ENCODE assay signal across 19 cellular contexts in genomic region chr11:112159098-112159761, GRCh38. TPM values are rescaled to one million over a fixed set of nuclear protein-coding genes. Genes with fewer than 3 reads are reported as not detected.
DNase-seq lines count a peak whose midpoint lies in the region; ATAC-seq and TF ChIP-seq lines count a peak whose summit lies in the region.
"Had no signal": no experiment of that assay in that cellular context is flagged by ENCODE, and none has a peak within 500 bp of the region (broad histone marks: within the 10 kb centered on the region; RNA-seq: fewer than 3 reads in every experiment).

No MANE protein-coding gene starts in this region.

- H3K79me2 ChIP-seq in PC-9 (ENCODE audit: low read depth): peaks cover 72% of the 10 kb centered on the region

- H2BK120ac ChIP-seq in neuronal stem cell (ENCODE audit: low read depth, low read length): no peak overlapping the region

- no peaks in the 10 kb centered on the region for H3K9me3 ChIP-seq in breast epithelium
- no peaks in the 10 kb centered on the region for H3K9me3 ChIP-seq in PC-9 (ENCODE audit: insufficient read depth, low read depth)
- no peaks in the 10 kb centered on the region for H3K9me3 ChIP-seq in vagina
- no peaks in the 10 kb centered on the region for H3K9me3 ChIP-seq in neuronal stem cell (replicated peaks in 1 of 2; ENCODE audit: control insufficient read depth in 2 of 2, insufficient read depth in 1 of 2, low read depth in 1 of 2, low read length in 2 of 2)
- no peaks in the 10 kb centered on the region for H3K9me3 ChIP-seq in A673 (ENCODE audit: low read depth, low read length, poor library complexity, severe bottlenecking)
- H3K9me3 ChIP-seq: Caco-2, esophagus muscularis mucosa had no signal

- H2BK15ac ChIP-seq in neuronal stem cell (ENCODE audit: low read length): no peak overlapping the region

- no CpG with 5 or more reads among the region's 6 CpGs for WGBS in neuronal stem cell (ENCODE audit: extremely low coverage in 2 of 2, insufficient read length in 2 of 2, insufficient replicate concordance in 1 of 2), 2 donors

- no peak overlapping the region for H2BK12ac ChIP-seq in neuronal stem cell (ENCODE audit: low read length)

- H3K9ac ChIP-seq in neuronal stem cell (ENCODE audit: low read depth, low read length, poor library complexity): no peak overlapping the region

- H3K79me1 ChIP-seq in neuronal stem cell (ENCODE audit: low read depth, low read length): no peaks in the 10 kb centered on the region

- no peak overlapping the region for H3K18ac ChIP-seq in neuronal stem cell (ENCODE audit: low read length)

- H3K27me3 Mint-ChIP-seq in MCF 10A (ENCODE audit: insufficient read depth, unreplicated experiment): no peaks in the 10 kb centered on the region

- CTCF ChIA-PET in MCF 10A (lab: Yijun Ruan, JAX): interaction anchor here (0.9 to 1.7 kb wide), 4 partner anchors 10 to 47 kb away, joined by 3 to 8 read pairs (median 4); partner anchors contain the start of gene BCO2
- CTCF ChIA-PET in PC-9 (lab: Charles Lee): interaction anchor here (0.6 kb wide), 1 partner anchor 577 kb away, joined by 4 read pairs; no protein-coding TSS in a partner anchor
- CTCF ChIA-PET in A673 (lab: Charles Lee): no interaction called here

- no peak overlapping the region for H3K23ac ChIP-seq in neuronal stem cell (ENCODE audit: low read depth, low read length, poor library complexity)

- peaks cover 40% of the 10 kb centered on the region for H3K36me3 Mint-ChIP-seq in MCF 10A (ENCODE audit: insufficient read depth, unreplicated experiment)

- TF ChIP-seq POLR2A in breast epithelium (IDR thresholded peaks at IDR 0.05): no peak
- no peak for TF ChIP-seq POLR2A in vagina (IDR thresholded peaks at IDR 0.05)

- H3K27me3 ChIP-seq in breast epithelium (no peaks in the 10 kb centered on the region), PC-9 (ENCODE audit: insufficient read depth, low read depth) (no peaks in the 10 kb centered on the region), vagina (no peaks in the 10 kb centered on the region), neuronal stem cell (ENCODE audit: control insufficient read depth in 3 of 3, insufficient read depth in 3 of 3, low read depth in 1 of 3, low read length in 3 of 3) (no peaks in the 10 kb centered on the region), A673 (replicated peaks; ENCODE audit: insufficient read depth, low read depth, low read length, poor library complexity) (no peaks in the 10 kb centered on the region)
- H3K27me3 ChIP-seq: esophagus muscularis mucosa had no signal

- no peak for ATAC-seq in left ventricle myocardium superior

- H2AFZ ChIP-seq in PC-9: no peak overlapping the region
- H2AFZ ChIP-seq in neuronal stem cell (ENCODE audit: low read length): no peak overlapping the region

- BruUV-seq in MCF 10A (replicated peaks; lab: Mats Ljungman, UMichigan): no TSS peak
- BruUV-seq in PC-9 (replicated peaks; lab: Mats Ljungman, UMichigan): no TSS peak
- no TSS peak for BruUV-seq in A673 (replicated peaks; lab: Mats Ljungman, UMichigan)

- peaks cover 51% of the 10 kb centered on the region for H3K4me1 Mint-ChIP-seq in MCF 10A (ENCODE audit: insufficient read depth, unreplicated experiment)

- H2AK5ac ChIP-seq in neuronal stem cell (ENCODE audit: low read depth, low read length): no peak overlapping the region

- peak overlapping the region; percentile 87 for H3K27ac Mint-ChIP-seq in MCF 10A (ENCODE audit: low read depth, unreplicated experiment)
- H3K27ac Mint-ChIP-seq: activated naive CD8-positive, alpha-beta T cell treated with anti-CD3 and anti-CD28 coated beads for 36 hours; H9 had no signal

- DNase-seq in MCF 10A (ENCODE audit: unreplicated experiment): peak; percentile 8
- DNase-seq in breast epithelium (ENCODE audit: low spot score in 2 of 2): no peak
- no peak for DNase-seq in PC-9
- peak; percentile 38 for DNase-seq in kidney tubule cell (ENCODE audit: low spot score)
- DNase-seq in vagina (ENCODE audit: extremely low spot score in 2 of 2): no peak
- DNase-seq in neuronal stem cell (ENCODE audit: low spot score): no peak
- no peak for DNase-seq in left ventricle myocardium superior
- DNase-seq in A673 (ENCODE audit: low spot score): no peak
- DNase-seq: activated naive CD8-positive, alpha-beta T cell treated with anti-CD3 and anti-CD28 coated beads for 36 hours; Caco-2; H9; hippocampal formation; NCI-H2171 treated with DMSO at 0.1 percent for 48 hours; stimulated activated naive CD4-positive, alpha-beta T cell treated with Interleukin-2 at 50 U/mL for 16 hours; T-helper 1 cell had no signal

- H3K9me2 ChIP-seq in PC-9 (ENCODE audit: insufficient read depth): no peaks in the 10 kb centered on the region

- no peak overlapping the region for H3K14ac ChIP-seq in neuronal stem cell (ENCODE audit: low read length)

- H3K4ac ChIP-seq in neuronal stem cell (ENCODE audit: low read length): no peak overlapping the region

- H3K4me1 ChIP-seq in breast epithelium: peaks cover 0 to 4% of the 10 kb centered on the region in 2 donors
- H3K4me1 ChIP-seq in PC-9 (replicated peaks; ENCODE audit: insufficient read depth): peaks cover 81% of the 10 kb centered on the region
- H3K4me1 ChIP-seq in vagina: peaks cover 21% of the 10 kb centered on the region
- H3K4me1 ChIP-seq in neuronal stem cell (ENCODE audit: control insufficient read depth in 2 of 2, insufficient read depth in 1 of 2, low read depth in 1 of 2, low read length in 2 of 2): no peaks in the 10 kb centered on the region
- peaks cover 7% of the 10 kb centered on the region for H3K4me1 ChIP-seq in A673 (ENCODE audit: insufficient read depth, low read length, poor library complexity, severe bottlenecking)

- H3K36me3 ChIP-seq in breast epithelium (no peaks in the 10 kb centered on the region), PC-9 (ENCODE audit: low read depth) (peaks cover 37% of the 10 kb centered on the region), vagina (no peaks in the 10 kb centered on the region), neuronal stem cell (replicated peaks in 1 of 2; ENCODE audit: control insufficient read depth in 2 of 2, insufficient read depth in 2 of 2, low read length in 2 of 2) (no peaks in the 10 kb centered on the region), A673 (ENCODE audit: insufficient read depth, low read length, poor library complexity, severe bottlenecking) (no peaks in the 10 kb centered on the region)
- H3K36me3 ChIP-seq: esophagus muscularis mucosa had no signal

- no peak overlapping the region for H3K27ac ChIP-seq in breast epithelium
- H3K27ac ChIP-seq in PC-9: peak overlapping the region; percentile 36
- H3K27ac ChIP-seq in vagina: peak overlapping the region; percentile 55
- no peak overlapping the region for H3K27ac ChIP-seq in neuronal stem cell (replicated peaks; ENCODE audit: low read length)
- no peak overlapping the region for H3K27ac ChIP-seq in A673 (ENCODE audit: low read depth, low read length, poor library complexity, severe bottlenecking)
- H3K27ac ChIP-seq: esophagus muscularis mucosa had no signal

- no peaks in the 10 kb centered on the region for H4K20me1 ChIP-seq in PC-9 (ENCODE audit: insufficient read depth)

- peaks cover 56% of the 10 kb centered on the region for H3F3A ChIP-seq in PC-9 (ENCODE audit: insufficient read depth, low read depth)

- intact Hi-C loops in MCF 10A (cut with micrococcal nuclease): no loop called here
- intact Hi-C loops in breast epithelium (cut with DNase I; ENCODE audit: low total_unique reads): no loop called here
- intact Hi-C loops in PC-9 (cut with micrococcal nuclease; ENCODE audit: unreplicated experiment): loop anchor here (5.0 kb wide), 1 partner anchor 602 kb away; no protein-coding TSS in a partner anchor
- intact Hi-C loops in vagina (cut with DNase I): no loop called here
- intact Hi-C loops in left ventricle myocardium superior (cut with micrococcal nuclease): no loop called here
- intact Hi-C loops in A673 (cut with micrococcal nuclease; ENCODE audit: unreplicated experiment): no loop called here

- H3K4me3 Mint-ChIP-seq in MCF 10A (ENCODE audit: unreplicated experiment): peak overlapping the region; percentile 96
- H3K4me3 Mint-ChIP-seq: activated naive CD8-positive, alpha-beta T cell treated with anti-CD3 and anti-CD28 coated beads for 36 hours; H9 had no signal

- TF ChIP-seq CTCF in MCF 10A (IDR thresholded peaks at IDR 0.05; ENCODE audit: unreplicated experiment) (no peak), breast epithelium (IDR thresholded peaks at IDR 0.05) (no peak), PC-9 (conservative IDR thresholded peaks at IDR 0.05) (no peak), vagina (IDR thresholded peaks at IDR 0.05) (no peak), A673 (conservative IDR thresholded peaks at IDR 0.05; ENCODE audit: low read depth, low read length) (no peak)

- H3K4me3 ChIP-seq in breast epithelium (no peak overlapping the region), PC-9 (no peak overlapping the region), vagina (no peak overlapping the region), neuronal stem cell (ENCODE audit: low read length in 2 of 2) (no peak overlapping the region), A673 (ENCODE audit: low read depth, low read length, poor library complexity, severe bottlenecking) (no peak overlapping the region)
- H3K4me3 ChIP-seq: esophagus muscularis mucosa, lung had no signal

- H4K91ac ChIP-seq in neuronal stem cell (ENCODE audit: low read depth, low read length, poor library complexity): no peak overlapping the region

- peak overlapping the region; percentile 86 for H3K4me2 ChIP-seq in PC-9
- H3K4me2 ChIP-seq in neuronal stem cell (ENCODE audit: insufficient read depth, low read length, poor library complexity, severe bottlenecking): no peak overlapping the region

- no peak overlapping the region for H4K8ac ChIP-seq in neuronal stem cell (ENCODE audit: low read depth, low read length)

- no peak overlapping the region for H2BK5ac ChIP-seq in neuronal stem cell (ENCODE audit: low read length)

- H3K9me3 Mint-ChIP-seq in MCF 10A (ENCODE audit: unreplicated experiment): no peaks in the 10 kb centered on the region
- H3K9me3 Mint-ChIP-seq: activated naive CD8-positive, alpha-beta T cell treated with anti-CD3 and anti-CD28 coated beads for 36 hours; H9 had no signal

- POLR2A ChIA-PET in MCF 10A (lab: Yijun Ruan, JAX): interaction anchor here (0.7 to 6.7 kb wide), 9 partner anchors 13 to 72 kb away, joined by 3 to 73 read pairs (median 3); partner anchors contain the start of genes BCO2, PTS, SDHD and TIMM8B
- POLR2A ChIA-PET in PC-9 (lab: Charles Lee; ENCODE audit: unreplicated experiment): interaction anchor here (0.6 to 0.7 kb wide), 2 partner anchors 20 to 30 kb away, joined by 5 to 15 read pairs; no protein-coding TSS in a partner anchor
- POLR2A ChIA-PET in A673 (lab: Charles Lee; ENCODE audit: low non-redundant PET): no interaction called here

RNA-seq across cellular contexts. Expression of gene IL18, which starts 4.7 kb away (rescaled TPM):
- total RNA-seq in MCF 10A (2022): 124 and 189 TPM in 2 replicates
- total RNA-seq in breast epithelium: 10 to 100 TPM in 2 of 3 donors, 1 to 10 TPM in 1; 8.2 to 21.0 (median 16.8) TPM
- 42.8 and 59.1 TPM in 2 replicates for total RNA-seq in PC-9 (2021)
- total RNA-seq in vagina: 48.6 TPM
- 0.31 TPM for polyA plus RNA-seq in neuronal stem cell (2013, experiment 1 of 2)
- polyA plus RNA-seq in neuronal stem cell (2013, experiment 2 of 2): 0.29 TPM
- 2.3 TPM for total RNA-seq in left ventricle myocardium superior
- not detected in 2 replicates for total RNA-seq in A673 (2021)
- total RNA-seq: OCI-LY7 had no signal

RNA-seq across cellular contexts. Expression of gene TEX12, which starts 7.9 kb away (rescaled TPM):
- not detected in 2 replicates for total RNA-seq in MCF 10A (2022)
- total RNA-seq in breast epithelium: 1 to 10 TPM in 2 of 3 donors, not detected in 1; 1.2 to 1.3 TPM
- not detected in 2 replicates for total RNA-seq in PC-9 (2021)
- total RNA-seq in vagina: not detected
- polyA plus RNA-seq in neuronal stem cell (2013, experiment 1 of 2): 0.04 TPM
- 0.12 TPM for polyA plus RNA-seq in neuronal stem cell (2013, experiment 2 of 2)
- total RNA-seq in left ventricle myocardium superior: not detected
- total RNA-seq in A673 (2021): 0.26 and 0.41 TPM in 2 replicates
- total RNA-seq: A172, Caco-2 had no signal

RNA-seq across cellular contexts. Expression of gene BCO2, which starts 16.1 kb away (rescaled TPM):
- 0.93 TPM in 1 of 2 replicates, not detected in the other for total RNA-seq in MCF 10A (2022)
- 10 to 100 TPM in 1 of 3 donors, 1 to 10 TPM in 2; 3.4 to 10.8 (median 5.2) TPM for total RNA-seq in breast epithelium
- 3.0 and 3.3 TPM in 2 replicates for total RNA-seq in PC-9 (2021)
- 11.0 TPM for total RNA-seq in vagina
- polyA plus RNA-seq in neuronal stem cell (2013, experiment 1 of 2): 0.75 TPM
- polyA plus RNA-seq in neuronal stem cell (2013, experiment 2 of 2): 0.76 TPM
- 137 TPM for total RNA-seq in left ventricle myocardium superior
- total RNA-seq in A673 (2021): 2.5 and 2.6 TPM in 2 replicates

Comparison
In these comparisons a context has a peak if more than half of its experiments do, and no peak if none do; other contexts are left out.
1. DNase-seq: peak in MCF 10A (single experiment) and kidney tubule cell (single experiment); none in breast epithelium (0 of 2), PC-9 (0 of 2), vagina (0 of 2), neuronal stem cell (single experiment), left ventricle myocardium superior (single experiment) and A673 (single experiment).
2. H3K27ac ChIP-seq: peak in PC-9 (single experiment) and vagina (single experiment); none in breast epithelium (0 of 2), neuronal stem cell (single experiment) and A673 (single experiment).
3. RNA of gene BCO2, which starts 16.1 kb away (total RNA-seq): 137 TPM in left ventricle myocardium superior (single experiment); 11.0 TPM in vagina (single experiment), 3.4 to 10.8 TPM in breast epithelium, 3.0 to 3.3 TPM in PC-9, 2.5 to 2.6 TPM in A673 and 0.93 TPM in MCF 10A; every median in the first group is over 10 times any median in the second.